Comparison of ENCODE assay signal across 10 cellular contexts in genomic region chr7:17043012-17043877, GRCh38.
DNase-seq lines count a peak whose midpoint lies in the region; ATAC-seq and TF ChIP-seq lines count a peak whose summit lies in the region.
"Had no signal": no experiment of that assay in that cellular context is flagged by ENCODE, and none has a peak within 500 bp of the region (broad histone marks: within the 10 kb centered on the region; RNA-seq: fewer than 3 reads in every experiment).

No MANE protein-coding gene starts in this region.

- H3K4me1 ChIP-seq in naive thymus-derived CD4-positive, alpha-beta T cell (ENCODE audit: control insufficient read depth in 2 of 2, insufficient read depth in 2 of 2, low read length in 2 of 2), result no peaks in the 10 kb centered on the region

- POLR2A ChIA-PET in naive thymus-derived CD4-positive, alpha-beta T cell (lab: Charles Lee), result no interaction called here

- no peaks in the 10 kb centered on the region for H3K27me3 Mint-ChIP-seq in dendritic cell treated with granulocyte-macrophage colony-stimulating factor and Interleukin-4, amounts not matched to agents 40 ng/mL and 50 ng/mL, for 4 days
- peaks cover 4 to 15% (median 11%) of the 10 kb centered on the region in 5 donors for H3K27me3 Mint-ChIP-seq in naive thymus-derived CD4-positive, alpha-beta T cell

- H3K9me3 ChIP-seq in naive thymus-derived CD4-positive, alpha-beta T cell (ENCODE audit: control insufficient read depth in 2 of 3, low read length in 3 of 3), result no peaks in the 10 kb centered on the region

- peak overlapping the region; percentile 72 for H3K27ac Mint-ChIP-seq in dendritic cell treated with granulocyte-macrophage colony-stimulating factor and Interleukin-4, amounts not matched to agents 40 ng/mL and 50 ng/mL, for 4 days
- peak overlapping the region in 1 of 9 donors; percentile 14 for H3K27ac Mint-ChIP-seq in naive thymus-derived CD4-positive, alpha-beta T cell

- no peaks in the 10 kb centered on the region for H3K27me3 ChIP-seq in naive thymus-derived CD4-positive, alpha-beta T cell (ENCODE audit: control insufficient read depth in 2 of 2, insufficient read depth in 2 of 2, low read length in 2 of 2)

- DNase-seq in EH (ENCODE audit: low read depth) (peak; percentile 57), M059J (ENCODE audit: low read depth) (peak; percentile 45), GM19238 (ENCODE audit: insufficient read length, low spot score) (no peak)
- DNase-seq in naive thymus-derived CD4-positive, alpha-beta T cell, result no peak
- DNase-seq: activated effector memory CD4-positive, alpha-beta T cell treated with Interleukin-2 at 50 U/mL for 16 hours; NCI-H187 had no signal

- no peak overlapping the region for H3K27ac ChIP-seq in naive thymus-derived CD4-positive, alpha-beta T cell (ENCODE audit: low read depth, low read length)

- H3K4me3 ChIP-seq in naive thymus-derived CD4-positive, alpha-beta T cell (ENCODE audit: low read length), result no peak overlapping the region

- H3K4me3 Mint-ChIP-seq in dendritic cell treated with granulocyte-macrophage colony-stimulating factor and Interleukin-4, amounts not matched to agents 40 ng/mL and 50 ng/mL, for 4 days, result no peak overlapping the region
- peak overlapping the region in 1 of 10 donors; percentile 3 for H3K4me3 Mint-ChIP-seq in naive thymus-derived CD4-positive, alpha-beta T cell

- H3K4me1 Mint-ChIP-seq in dendritic cell treated with granulocyte-macrophage colony-stimulating factor and Interleukin-4, amounts not matched to agents 40 ng/mL and 50 ng/mL, for 4 days (ENCODE audit: low read depth), result peaks cover 54% of the 10 kb centered on the region
- peaks cover 0 to 35% (median 7%) of the 10 kb centered on the region in 7 donors for H3K4me1 Mint-ChIP-seq in naive thymus-derived CD4-positive, alpha-beta T cell

- H3K36me3 Mint-ChIP-seq in dendritic cell treated with granulocyte-macrophage colony-stimulating factor and Interleukin-4, amounts not matched to agents 40 ng/mL and 50 ng/mL, for 4 days (ENCODE audit: low read depth), result no peaks in the 10 kb centered on the region
- H3K36me3 Mint-ChIP-seq in naive thymus-derived CD4-positive, alpha-beta T cell, result peaks cover 0 to 9% (median 0%) of the 10 kb centered on the region in 5 donors

- CTCF ChIA-PET in naive thymus-derived CD4-positive, alpha-beta T cell (lab: Charles Lee), result no interaction called here

- no peaks in the 10 kb centered on the region for H3K9me3 Mint-ChIP-seq in dendritic cell treated with granulocyte-macrophage colony-stimulating factor and Interleukin-4, amounts not matched to agents 40 ng/mL and 50 ng/mL, for 4 days
- H3K9me3 Mint-ChIP-seq in naive thymus-derived CD4-positive, alpha-beta T cell, result peaks cover 0 to 6% (median 0%) of the 10 kb centered on the region in 11 donors

- intact Hi-C loops in dendritic cell treated with granulocyte-macrophage colony-stimulating factor and Interleukin-4, amounts not matched to agents 40 ng/mL and 50 ng/mL, for 4 days (cut with micrococcal nuclease), result no loop called here
- intact Hi-C loops in naive thymus-derived CD4-positive, alpha-beta T cell (cut with micrococcal nuclease), result no loop called here

- no peaks in the 10 kb centered on the region for H3K36me3 ChIP-seq in naive thymus-derived CD4-positive, alpha-beta T cell (ENCODE audit: control insufficient read depth in 2 of 3, insufficient read depth in 3 of 3, low read length in 3 of 3)

- ATAC-seq in naive thymus-derived CD4-positive, alpha-beta T cell, result peak; percentile 47
- ATAC-seq in HG03025 (IDR thresholded peaks at IDR 0.05; ENCODE audit: low FRiP score, unreplicated experiment) (no peak), SK-N-SH treated with all-trans-retinoic acid at 6 μM for 48 hours (no peak), GM19035 (IDR thresholded peaks at IDR 0.05; ENCODE audit: unreplicated experiment) (no peak)

TF ChIP-seq in SK-N-SH treated with all-trans-retinoic acid at 6 μM for 48 hours, 23 proteins besides CTCF, POLR2A, EP300 and RAD21:
- no peak for TF ChIP-seq SNAI2 (CRISPR knock-in tag; IDR thresholded peaks at IDR 0.05)
- no peak for TF ChIP-seq ARNTL (CRISPR knock-in tag; IDR thresholded peaks at IDR 0.05; ENCODE audit: borderline replicate concordance, low read depth)

Comparison
In these comparisons a context has a peak if more than half of its experiments do, and no peak if none do; other contexts are left out.
1. DNase-seq: peak in EH (single experiment) and M059J (single experiment); none in naive thymus-derived CD4-positive, alpha-beta T cell (0 of 9) and GM19238 (single experiment).